ENCODE assay signal across 27 cellular contexts in the genomic region with DNA sequence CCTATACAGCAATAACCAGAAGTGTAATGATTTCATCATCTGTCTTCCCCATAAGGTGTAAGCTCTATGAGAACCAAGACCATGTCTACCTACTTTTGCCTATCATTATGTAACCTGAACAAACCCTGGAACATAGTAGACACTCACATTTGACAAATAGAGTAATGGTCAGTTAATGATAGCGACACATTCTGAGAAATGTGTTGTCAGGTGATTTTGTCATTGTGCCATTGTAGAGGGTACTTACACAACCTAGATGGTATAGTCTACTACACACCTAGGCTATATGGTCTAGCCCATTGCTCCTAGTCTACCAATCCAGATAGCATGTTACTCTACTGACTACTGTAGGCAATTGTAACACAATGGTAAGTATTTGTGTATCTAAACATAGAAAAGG.
"Had no signal": no experiment of that assay in that cellular context is flagged by ENCODE, and none has a peak within 500 bp of the region (broad histone marks: within the 10 kb centered on the region; RNA-seq: fewer than 3 reads in every experiment).

No MANE protein-coding gene starts in this region.

- ATAC-seq: naive thymus-derived CD4-positive, alpha-beta T cell; natural killer cell; psoas muscle; right cardiac atrium; right lobe of liver; stimulated activated memory B cell treated with anti-CD40 and anti-IgM and Interleukin-4, amounts not matched to agents 10 μg/mL and 1 μg/mL and 100 μg/mL, for 72 hours; upper lobe of right lung had no signal

- H3K79me2 ChIP-seq: parathyroid adenoma had no signal

- H3K9ac ChIP-seq: neural progenitor cell, parathyroid adenoma had no signal

- H3K4me1 ChIP-seq: parathyroid adenoma, psoas muscle, right lobe of liver, sigmoid colon, spleen, stomach, suprapubic skin, testis, tibial artery, transverse colon, upper lobe of right lung, vagina had no signal

- H3K9me3 ChIP-seq: ovary, psoas muscle, right lobe of liver, sigmoid colon, spleen, stomach, suprapubic skin, testis, tibial artery, transverse colon, upper lobe of right lung, vagina had no signal

- H3K27me3 ChIP-seq: ovary, right lobe of liver, sigmoid colon, stomach, testis, tibial artery, transverse colon, upper lobe of right lung, vagina had no signal

- H3K4me2 ChIP-seq: neural progenitor cell, smooth muscle cell had no signal

- DNase-seq: naive thymus-derived CD4-positive, alpha-beta T cell; natural killer cell; occipital lobe; ovary; posterior cingulate gyrus; psoas muscle; right cardiac atrium; right lobe of liver; sigmoid colon; spleen; stimulated activated CD4-positive, alpha-beta T cell treated with anti-CD3 and anti-CD28 coated beads, Interleukin-12 subunit alpha, Interleukin-12 subunit beta, amount 100 ng/mL, for 4 hours; stimulated activated CD4-positive, alpha-beta T cell treated with anti-CD3 and anti-CD28 coated beads, Interleukin-1b, Interleukin-23, amount 100 ng/mL, for 48 hours; stimulated activated CD4-positive, alpha-beta T cell treated with anti-CD3 and anti-CD28 coated beads, Interleukin-4, amount 100 ng/mL, for 1 hour; stimulated activated CD4-positive, alpha-beta T cell treated with anti-CD3 and anti-CD28 coated beads, Interleukin-4, amount 100 ng/mL, for 4 hours; stimulated activated CD8-positive, alpha-beta memory T cell treated with anti-CD3 and anti-CD28 coated beads, Interleukin-4, amount 100 ng/mL, for 48 hours; stimulated activated naive CD4-positive, alpha-beta T cell; stomach; testis; tibial artery; transverse colon; upper lobe of right lung had no signal

- H3K27ac ChIP-seq: neural progenitor cell, ovary, parathyroid adenoma, psoas muscle, right lobe of liver, sigmoid colon, spleen, stomach, suprapubic skin, testis, tibial artery, transverse colon, upper lobe of right lung, vagina had no signal

- H3K36me3 ChIP-seq: neural progenitor cell, ovary, right lobe of liver, sigmoid colon, spleen, stomach, suprapubic skin, tibial artery, transverse colon, upper lobe of right lung, vagina had no signal

- H3K4me3 ChIP-seq: neural progenitor cell, ovary, psoas muscle, right lobe of liver, sigmoid colon, smooth muscle cell, spleen, stomach, suprapubic skin, testis, tibial artery, transverse colon, upper lobe of right lung, vagina had no signal

- H2AFZ ChIP-seq: neural progenitor cell, parathyroid adenoma had no signal
